Comparison of ENCODE assay signal across 9 cellular contexts in the genomic region with DNA sequence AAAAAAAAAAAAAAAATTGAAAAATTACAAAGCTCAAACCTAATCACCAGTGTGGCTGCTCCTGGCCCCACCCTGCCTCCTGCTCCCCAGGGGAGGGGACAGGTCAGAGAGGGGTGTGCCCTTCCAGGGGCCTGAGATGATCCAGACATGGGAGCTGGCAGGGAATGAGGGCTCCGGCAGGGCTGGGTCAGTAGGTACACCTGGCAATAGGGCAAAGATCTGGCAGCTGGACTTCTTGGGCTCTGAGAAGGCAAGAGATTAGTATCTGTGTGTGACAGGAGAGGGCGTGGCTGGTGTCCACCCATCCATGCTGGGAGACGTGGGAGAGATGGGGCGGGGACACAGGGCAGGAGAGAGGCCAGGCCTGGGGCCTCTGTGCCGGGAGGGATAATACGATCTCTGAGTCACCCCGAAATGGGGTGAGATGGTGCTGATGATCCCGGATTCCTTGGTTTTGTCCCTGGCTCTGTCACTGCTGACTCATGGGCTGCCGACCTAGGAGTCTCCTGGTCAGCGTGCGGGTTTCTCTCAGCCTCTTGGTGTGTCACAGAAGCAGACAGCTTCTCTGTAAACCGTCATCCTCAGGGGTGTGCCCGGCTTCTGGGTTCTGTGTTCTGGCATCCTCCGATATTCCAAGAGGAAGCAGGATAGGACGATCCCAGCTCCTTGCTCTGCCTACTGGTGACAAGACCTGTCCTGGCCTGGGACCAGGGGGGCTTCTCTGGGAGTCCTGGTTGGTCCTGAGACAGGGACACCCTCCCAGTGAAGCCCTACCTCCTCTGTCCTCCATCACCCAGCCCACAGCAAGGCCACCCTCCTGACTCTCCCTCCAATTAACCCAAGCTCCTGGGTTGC. TPM values are rescaled to one million over a fixed set of nuclear protein-coding genes. Genes with fewer than 3 reads are reported as not detected.
DNase-seq lines count a peak whose midpoint lies in the region; ATAC-seq, FAIRE-seq and TF ChIP-seq lines count a peak whose summit lies in the region.
"Had no signal": no experiment of that assay in that cellular context is flagged by ENCODE, and none has a peak within 500 bp of the region (broad histone marks: within the 10 kb centered on the region; RNA-seq: fewer than 3 reads in every experiment).

No MANE protein-coding gene starts in this region.

- ATAC-seq in HepG2, result peak; percentile 74
- ATAC-seq in GM21619 (IDR thresholded peaks at IDR 0.05; ENCODE audit: unreplicated experiment), result no peak

- peak; percentile 99 for DNase-seq in AG08395 (ENCODE audit: low spot score)
- peak in 74 of 76 experiments; percentile 19 to 86 (median 70) for DNase-seq in HUDEP-2 (lab: John Stamatoyannopoulos, UW; ENCODE audit: unreplicated experiment in 76 of 76)
- DNase-seq in amniotic stem cell (lab: John Stamatoyannopoulos, UW), result peak; percentile 85
- DNase-seq in HepG2 (ENCODE audit: low spot score), result peak; percentile 50
- no peak for DNase-seq in DMS79 (lab: John Stamatoyannopoulos, UW)
- no peak for DNase-seq in stimulated activated CD8-positive, alpha-beta memory T cell treated with anti-CD3 and anti-CD28 coated beads, Interleukin-4, amount 100 ng/mL, for 48 hours
- DNase-seq in NCI-H1694 treated with DMSO at 0.1 percent for 48 hours (lab: John Stamatoyannopoulos, UW), result no peak

- no peak overlapping the region for H3K9ac ChIP-seq in HepG2 (ENCODE audit: insufficient read depth, low read depth, low read length)

- H3K27ac ChIP-seq in HepG2 (ENCODE audit: extremely low read length, insufficient read depth, low read length), result no peak overlapping the region

- H3K36me3 ChIP-seq in HepG2 (replicated peaks in 1 of 2; ENCODE audit: control insufficient read depth in 1 of 2, insufficient read depth in 2 of 2, low read length in 2 of 2), result no peaks in the 10 kb centered on the region

- peaks cover 29% of the 10 kb centered on the region for H3K4me1 ChIP-seq in HepG2 (ENCODE audit: insufficient read depth, low read length)

- no peaks in the 10 kb centered on the region for H4K20me1 ChIP-seq in HepG2 (ENCODE audit: insufficient read depth, low read length)

- no peak for TF ChIP-seq RAD21 in HepG2 (CRISPR knock-in tag; IDR thresholded peaks at IDR 0.05)

- FAIRE-seq in HepG2 (lab: Jason Lieb, UNC), result no peak

- intact Hi-C loops in HepG2 (cut with micrococcal nuclease; ENCODE audit: unreplicated experiment), result no loop called here

- WGBS in HepG2 (ENCODE audit: low lambda C conversion rate), result 0% methylated on average over 4 of the region's 15 CpGs

- peak overlapping the region; percentile 29; the same call in 1 of the 2 replicates for H3K4me2 ChIP-seq in HepG2 (ENCODE audit: low read depth, low read length)

- H3K9me3 ChIP-seq in HepG2 (ENCODE audit: low read length), result no peaks in the 10 kb centered on the region

- H3K79me2 ChIP-seq in HepG2 (ENCODE audit: insufficient read depth, low read length), result no peaks in the 10 kb centered on the region

- in situ Hi-C loops in HepG2 (cut with HindIII; ENCODE audit: extremely low pct_ligation_motif_present, low pct_unique_long_range_greater_than_20kb), result no loop called here

- TF ChIP-seq EP300 in HepG2 (IDR thresholded peaks at IDR 0.05; ENCODE audit: low read depth in 2 of 2, low read length in 2 of 2), result no peak
- TF ChIP-seq EP300 in HepG2 (CRISPR knock-in tag; IDR thresholded peaks at IDR 0.05; ENCODE audit: borderline replicate concordance), result no peak

- H3K4me3 ChIP-seq in HepG2 (replicated peaks in 1 of 3; ENCODE audit: insufficient read depth in 1 of 3, low read depth in 2 of 3, low read length in 3 of 3), result no peak overlapping the region; a peak in 1 of 6 replicates

- peaks cover 0 to 31% of the 10 kb centered on the region in 2 experiments; a peak in 3 of 5 replicates for H3K27me3 ChIP-seq in HepG2 (ENCODE audit: control insufficient read depth in 1 of 2, insufficient read depth in 2 of 2, low read length in 2 of 2)

- no TSS peak for BruUV-seq in HepG2 (replicated peaks; lab: Mats Ljungman, UMichigan)

- no peak overlapping the region for H2AFZ ChIP-seq in HepG2 (ENCODE audit: low read length)

- CTCF ChIA-PET in HepG2 (lab: Yijun Ruan, JAX; ENCODE audit: low intra/inter-chr PET ratio, low total read pairs), result no interaction called here

- POLR2A ChIA-PET in HepG2 (lab: Yijun Ruan, JAX), result interaction anchor here (0.8 to 1.5 kb wide), 4 partner anchors 8 to 20 kb away, joined by 3 to 4 read pairs (median 3); partner anchors contain the start of genes CLDN4 and METTL27

- TF ChIP-seq CTCF in HepG2 (CRISPR knock-in tag; IDR thresholded peaks at IDR 0.05), result no peak

- no peak for TF ChIP-seq POLR2A in HepG2 (IDR thresholded peaks at IDR 0.05; ENCODE audit: insufficient read depth in 1 of 2, low read depth in 2 of 2, low read length in 2 of 2)

RNA-seq across cellular contexts. Expression of gene CLDN4, which starts 8.2 kb away (rescaled TPM):
- total RNA-seq in HepG2 (2016; rRNA removed; fragmentation: Illumina TruSeq; extraction: Trizol), result 9.4 and 28.2 TPM in 2 replicates
- 4.3 and 4.7 TPM in 2 replicates for total RNA-seq in HepG2 (2016; cell fraction: cytosol; rRNA removed; fragmentation: Illumina TruSeq; extraction: Trizol; ENCODE audit: low read depth)
- total RNA-seq in HepG2 (2016; cell fraction: insoluble cytoplasmic fraction; rRNA removed; fragmentation: Illumina TruSeq; extraction: Trizol), result 9.9 and 28.5 TPM in 2 replicates
- total RNA-seq in HepG2 (2016; cell fraction: membrane; rRNA removed; fragmentation: Illumina TruSeq; extraction: Trizol), result 7.4 and 7.9 TPM in 2 replicates
- total RNA-seq in HepG2 (2016; cell fraction: nucleus; rRNA removed; fragmentation: Illumina TruSeq; extraction: Trizol), result 24.8 and 28.9 TPM in 2 replicates
- polyA plus RNA-seq in HepG2 (2011; rRNA removed), result 35.7 and 47.4 TPM in 2 replicates
- polyA plus RNA-seq in HepG2 (2011; cell fraction: cytosol; rRNA removed), result 46.8 and 65.8 TPM in 2 replicates
- polyA plus RNA-seq in HepG2 (2011; cell fraction: nucleus; rRNA removed), result 34.9 and 35.5 TPM in 2 replicates
- 16.0 and 29.2 TPM in 2 replicates for polyA plus RNA-seq in HepG2 (2012)
- 2.9 and 3.1 TPM in 2 replicates for polyA plus RNA-seq in HepG2 (2016; cell fraction: cytosol; fragmentation: Illumina TruSeq; extraction: Trizol; ENCODE audit: low read depth)
- polyA plus RNA-seq in HepG2 (2016; cell fraction: insoluble cytoplasmic fraction; fragmentation: Illumina TruSeq; extraction: Trizol; ENCODE audit: low read depth), result 8.7 and 9.9 TPM in 2 replicates
- polyA plus RNA-seq in HepG2 (2016; cell fraction: membrane; fragmentation: Illumina TruSeq; extraction: Trizol; ENCODE audit: low read depth), result 3.9 and 4.0 TPM in 2 replicates
- 34.6 and 39.8 TPM in 2 replicates for polyA plus RNA-seq in HepG2 (2016; cell fraction: nucleus; fragmentation: Illumina TruSeq; extraction: Trizol; ENCODE audit: insufficient read depth, low read depth)
- polyA minus RNA-seq in HepG2 (2011; rRNA and poly(A)+ RNA removed; ENCODE audit: low replicate concordance), result 55.3 and 116 TPM in 2 replicates
- 39.1 and 50.4 TPM in 2 replicates for polyA minus RNA-seq in HepG2 (2011; cell fraction: cytosol; rRNA and poly(A)+ RNA removed)
- 8.5 and 9.7 TPM in 2 replicates for polyA minus RNA-seq in HepG2 (2011; cell fraction: nucleus; rRNA and poly(A)+ RNA removed)

RNA-seq across cellular contexts. Expression of gene METTL27, which starts 19.8 kb away (rescaled TPM):
- 1.2 and 2.0 TPM in 2 replicates for total RNA-seq in HepG2 (2016; rRNA removed; fragmentation: Illumina TruSeq; extraction: Trizol)
- 0.88 and 1.1 TPM in 2 replicates for total RNA-seq in HepG2 (2016; cell fraction: cytosol; rRNA removed; fragmentation: Illumina TruSeq; extraction: Trizol; ENCODE audit: low read depth)
- total RNA-seq in HepG2 (2016; cell fraction: insoluble cytoplasmic fraction; rRNA removed; fragmentation: Illumina TruSeq; extraction: Trizol), result 1.3 and 1.7 TPM in 2 replicates
- 0.77 and 1.5 TPM in 2 replicates for total RNA-seq in HepG2 (2016; cell fraction: membrane; rRNA removed; fragmentation: Illumina TruSeq; extraction: Trizol)
- total RNA-seq in HepG2 (2016; cell fraction: nucleus; rRNA removed; fragmentation: Illumina TruSeq; extraction: Trizol), result 0.60 and 0.99 TPM in 2 replicates
- 3.0 and 3.6 TPM in 2 replicates for polyA plus RNA-seq in HepG2 (2011; rRNA removed)
- polyA plus RNA-seq in HepG2 (2011; cell fraction: cytosol; rRNA removed), result 1.5 and 4.7 TPM in 2 replicates
- 3.3 and 4.0 TPM in 2 replicates for polyA plus RNA-seq in HepG2 (2011; cell fraction: nucleus; rRNA removed)
- polyA plus RNA-seq in HepG2 (2012), result 1.8 and 2.3 TPM in 2 replicates
- 1.4 and 1.7 TPM in 2 replicates for polyA plus RNA-seq in HepG2 (2016; cell fraction: cytosol; fragmentation: Illumina TruSeq; extraction: Trizol; ENCODE audit: low read depth)
- polyA plus RNA-seq in HepG2 (2016; cell fraction: insoluble cytoplasmic fraction; fragmentation: Illumina TruSeq; extraction: Trizol; ENCODE audit: low read depth), result 0.83 and 1.6 TPM in 2 replicates
- 0.92 and 1.7 TPM in 2 replicates for polyA plus RNA-seq in HepG2 (2016; cell fraction: membrane; fragmentation: Illumina TruSeq; extraction: Trizol; ENCODE audit: low read depth)
- polyA plus RNA-seq in HepG2 (2016; cell fraction: nucleus; fragmentation: Illumina TruSeq; extraction: Trizol; ENCODE audit: insufficient read depth, low read depth), result 1.5 and 1.8 TPM in 2 replicates
- polyA minus RNA-seq in HepG2 (2011; rRNA and poly(A)+ RNA removed; ENCODE audit: low replicate concordance), result 3.6 and 5.4 TPM in 2 replicates
- 0.69 and 0.70 TPM in 2 replicates for polyA minus RNA-seq in HepG2 (2011; cell fraction: cytosol; rRNA and poly(A)+ RNA removed)
- 2.1 and 3.7 TPM in 2 replicates for polyA minus RNA-seq in HepG2 (2011; cell fraction: nucleus; rRNA and poly(A)+ RNA removed)

RNA-seq across cellular contexts. Expression of gene TMEM270, which starts 38.4 kb away (rescaled TPM):
- not detected in 2 replicates for total RNA-seq in HepG2 (2016; rRNA removed; fragmentation: Illumina TruSeq; extraction: Trizol)
- not detected in 2 replicates for total RNA-seq in HepG2 (2016; cell fraction: cytosol; rRNA removed; fragmentation: Illumina TruSeq; extraction: Trizol; ENCODE audit: low read depth)
- total RNA-seq in HepG2 (2016; cell fraction: insoluble cytoplasmic fraction; rRNA removed; fragmentation: Illumina TruSeq; extraction: Trizol), result not detected in 2 replicates
- total RNA-seq in HepG2 (2016; cell fraction: membrane; rRNA removed; fragmentation: Illumina TruSeq; extraction: Trizol), result not detected in 2 replicates
- not detected in 2 replicates for total RNA-seq in HepG2 (2016; cell fraction: nucleus; rRNA removed; fragmentation: Illumina TruSeq; extraction: Trizol)
- not detected in 2 replicates for polyA plus RNA-seq in HepG2 (2011; rRNA removed)
- not detected in 2 replicates for polyA plus RNA-seq in HepG2 (2011; cell fraction: cytosol; rRNA removed)
- not detected in 2 replicates for polyA plus RNA-seq in HepG2 (2011; cell fraction: nucleus; rRNA removed)
- not detected in 2 replicates for polyA plus RNA-seq in HepG2 (2012)
- not detected in 2 replicates for polyA plus RNA-seq in HepG2 (2016; cell fraction: cytosol; fragmentation: Illumina TruSeq; extraction: Trizol; ENCODE audit: low read depth)
- not detected in 2 replicates for polyA plus RNA-seq in HepG2 (2016; cell fraction: insoluble cytoplasmic fraction; fragmentation: Illumina TruSeq; extraction: Trizol; ENCODE audit: low read depth)
- not detected in 2 replicates for polyA plus RNA-seq in HepG2 (2016; cell fraction: membrane; fragmentation: Illumina TruSeq; extraction: Trizol; ENCODE audit: low read depth)
- polyA plus RNA-seq in HepG2 (2016; cell fraction: nucleus; fragmentation: Illumina TruSeq; extraction: Trizol; ENCODE audit: insufficient read depth, low read depth), result not detected in 2 replicates
- polyA minus RNA-seq in HepG2 (2011; rRNA and poly(A)+ RNA removed; ENCODE audit: low replicate concordance), result 1.4 TPM in 1 of 2 replicates, not detected in the other
- polyA minus RNA-seq in HepG2 (2011; cell fraction: cytosol; rRNA and poly(A)+ RNA removed), result not detected in 2 replicates
- polyA minus RNA-seq in HepG2 (2011; cell fraction: nucleus; rRNA and poly(A)+ RNA removed), result not detected in 2 replicates
- total RNA-seq: liver had no signal

RNA-seq across cellular contexts. Expression of gene CLDN3, which starts 52.5 kb away (rescaled TPM):
- total RNA-seq in HepG2 (2016; rRNA removed; fragmentation: Illumina TruSeq; extraction: Trizol), result 0.31 TPM in 1 of 2 replicates, not detected in the other
- 0.40 TPM in 1 of 2 replicates, not detected in the other for total RNA-seq in HepG2 (2016; cell fraction: cytosol; rRNA removed; fragmentation: Illumina TruSeq; extraction: Trizol; ENCODE audit: low read depth)
- total RNA-seq in HepG2 (2016; cell fraction: insoluble cytoplasmic fraction; rRNA removed; fragmentation: Illumina TruSeq; extraction: Trizol), result 0.32 TPM in 1 of 2 replicates, not detected in the other
- 0.19 TPM in 1 of 2 replicates, not detected in the other for total RNA-seq in HepG2 (2016; cell fraction: membrane; rRNA removed; fragmentation: Illumina TruSeq; extraction: Trizol)
- 0.40 and 0.50 TPM in 2 replicates for total RNA-seq in HepG2 (2016; cell fraction: nucleus; rRNA removed; fragmentation: Illumina TruSeq; extraction: Trizol)
- 0.51 and 0.59 TPM in 2 replicates for polyA plus RNA-seq in HepG2 (2011; rRNA removed)
- polyA plus RNA-seq in HepG2 (2011; cell fraction: cytosol; rRNA removed), result 0.59 and 1.2 TPM in 2 replicates
- 0.71 and 1.2 TPM in 2 replicates for polyA plus RNA-seq in HepG2 (2011; cell fraction: nucleus; rRNA removed)
- polyA plus RNA-seq in HepG2 (2012), result 1.0 and 1.2 TPM in 2 replicates
- polyA plus RNA-seq in HepG2 (2016; cell fraction: cytosol; fragmentation: Illumina TruSeq; extraction: Trizol; ENCODE audit: low read depth), result 0.24 and 0.34 TPM in 2 replicates
- 0.24 and 0.32 TPM in 2 replicates for polyA plus RNA-seq in HepG2 (2016; cell fraction: insoluble cytoplasmic fraction; fragmentation: Illumina TruSeq; extraction: Trizol; ENCODE audit: low read depth)
- polyA plus RNA-seq in HepG2 (2016; cell fraction: membrane; fragmentation: Illumina TruSeq; extraction: Trizol; ENCODE audit: low read depth), result 0.38 and 0.39 TPM in 2 replicates
- polyA plus RNA-seq in HepG2 (2016; cell fraction: nucleus; fragmentation: Illumina TruSeq; extraction: Trizol; ENCODE audit: insufficient read depth, low read depth), result 0.49 and 1.4 TPM in 2 replicates
- 0.26 and 0.98 TPM in 2 replicates for polyA minus RNA-seq in HepG2 (2011; rRNA and poly(A)+ RNA removed; ENCODE audit: low replicate concordance)
- 0.49 and 1.1 TPM in 2 replicates for polyA minus RNA-seq in HepG2 (2011; cell fraction: cytosol; rRNA and poly(A)+ RNA removed)
- polyA minus RNA-seq in HepG2 (2011; cell fraction: nucleus; rRNA and poly(A)+ RNA removed), result not detected in 2 replicates

Comparison
In these comparisons a context has a peak if more than half of its experiments do, and no peak if none do; other contexts are left out.
1. DNase-seq: peak in AG08395 (single experiment), HUDEP-2 (74 of 76), amniotic stem cell (single experiment) and HepG2 (single experiment); none in DMS79 (single experiment), stimulated activated CD8-positive, alpha-beta memory T cell treated with anti-CD3 and anti-CD28 coated beads, Interleukin-4, amount 100 ng/mL, for 48 hours (single experiment) and NCI-H1694 treated with DMSO at 0.1 percent for 48 hours (single experiment).